22 cellular contexts compared by ENCODE assay signal in the genomic region with DNA sequence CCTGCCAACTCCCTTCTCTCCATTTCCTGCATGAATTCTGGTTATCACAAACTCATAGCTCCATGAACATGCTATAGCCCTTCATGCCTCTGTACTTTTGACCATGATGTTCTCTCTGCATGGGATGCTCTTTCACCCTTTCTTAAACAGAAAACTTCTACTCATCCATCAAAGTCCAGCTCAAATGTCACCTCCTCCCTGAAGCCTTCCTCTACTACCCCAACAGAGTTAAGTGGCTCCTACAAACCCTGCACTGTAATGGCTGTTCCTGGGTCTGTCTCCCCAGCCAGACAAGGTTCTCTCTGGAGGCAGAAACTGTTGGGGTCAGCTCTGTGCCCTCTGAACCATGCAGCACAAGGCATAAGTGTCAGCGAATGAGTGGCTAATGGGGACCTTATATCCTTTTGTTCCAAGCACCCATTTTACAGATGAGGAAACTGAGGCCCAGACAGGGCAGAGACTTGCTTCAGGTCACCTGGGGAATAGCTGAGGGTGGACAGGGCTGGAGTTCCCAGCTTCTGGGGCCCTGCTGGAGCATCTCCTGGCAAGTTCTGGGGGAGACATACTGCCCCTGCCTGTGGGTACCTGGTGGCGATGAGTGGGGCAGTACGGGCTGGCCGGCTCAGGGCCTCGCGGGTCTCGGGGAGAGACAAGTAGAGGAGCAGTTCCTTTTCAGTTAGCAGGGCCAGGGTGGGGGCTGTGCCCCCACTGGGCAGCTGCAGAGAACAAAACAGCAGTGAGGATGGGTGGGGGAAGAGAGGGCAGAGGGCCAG.
"Had no signal": no experiment of that assay in that cellular context is flagged by ENCODE, and none has a peak within 500 bp of the region (broad histone marks: within the 10 kb centered on the region; RNA-seq: fewer than 3 reads in every experiment).

No MANE protein-coding gene starts in this region.

- H3K4me1 ChIP-seq: breast epithelium, lower lobe of right lung, testis, upper lobe of left lung had no signal

- DNase-seq: activated CD4-positive, alpha-beta T cell treated with anti-CD3 and anti-CD28 coated beads, Interleukin-2, amount 10 ng/mL, durations not matched to agents 7 days and 5 days; activated CD8-positive, alpha-beta memory T cell treated with anti-CD3 and anti-CD28 coated beads, Interleukin-2, amount 50 U/mL, for 4 hours; activated effector memory CD4-positive, alpha-beta T cell treated with anti-CD3 and anti-CD28 coated beads, Interleukin-2, amount 50 U/mL, for 16 hours; activated T-cell treated with anti-CD3 and anti-CD28 coated beads, Interleukin-2, amount 50 U/mL, for 4 hours; dermis blood vessel endothelial cell; effector memory CD8-positive, alpha-beta T cell; esophagus squamous epithelium; left colon; lower lobe of right lung; psoas muscle; right cardiac atrium; stomach; T-helper 1 cell; T1000; testis had no signal

- H3K9me3 ChIP-seq: breast epithelium, esophagus squamous epithelium, lower lobe of right lung, psoas muscle, stomach, testis, upper lobe of left lung had no signal

- H3K4me3 Mint-ChIP-seq: activated CD4-positive, alpha-beta T cell treated with anti-CD3 and anti-CD28 coated beads, Interleukin-2, amount 10 ng/mL, durations not matched to agents 7 days and 5 days; activated naive CD4-positive, alpha-beta T cell treated with anti-CD3 and anti-CD28 coated beads, Interleukin-2, amount 50 U/mL, for 24 hours; activated T-cell treated with anti-CD3 and anti-CD28 coated beads, Interleukin-2, amount 50 U/mL, for 4 hours; effector memory CD8-positive, alpha-beta T cell had no signal

- H3K27ac ChIP-seq: breast epithelium, esophagus squamous epithelium, lower lobe of right lung, psoas muscle, skin epidermis, stomach, testis, upper lobe of left lung had no signal

- H3K27me3 Mint-ChIP-seq: activated CD4-positive, alpha-beta T cell treated with anti-CD3 and anti-CD28 coated beads, Interleukin-2, amount 10 ng/mL, durations not matched to agents 7 days and 5 days; activated naive CD4-positive, alpha-beta T cell treated with anti-CD3 and anti-CD28 coated beads, Interleukin-2, amount 50 U/mL, for 24 hours; effector memory CD8-positive, alpha-beta T cell had no signal

- H3K36me3 ChIP-seq: breast epithelium had no signal

- FAIRE-seq: astrocyte, islet of Langerhans had no signal

- H3K27ac Mint-ChIP-seq: activated CD4-positive, alpha-beta T cell treated with anti-CD3 and anti-CD28 coated beads, Interleukin-2, amount 10 ng/mL, durations not matched to agents 7 days and 5 days; activated naive CD4-positive, alpha-beta T cell treated with anti-CD3 and anti-CD28 coated beads, Interleukin-2, amount 50 U/mL, for 24 hours had no signal

- H3K4me3 ChIP-seq: breast epithelium, esophagus squamous epithelium, lower lobe of right lung, psoas muscle, skin epidermis, stomach, testis, upper lobe of left lung had no signal

- ATAC-seq: activated CD4-positive, CD25-positive, alpha-beta regulatory T cell treated with anti-CD3 and anti-CD28 coated beads, Interleukin-2, amount 50 U/mL, for 24 hours; activated T-cell treated with anti-CD3 and anti-CD28 coated beads, Interleukin-2, amount 50 U/mL, for 4 hours; effector memory CD8-positive, alpha-beta T cell; left colon; lower lobe of right lung; psoas muscle; right cardiac atrium had no signal

- H3K4me1 Mint-ChIP-seq: activated naive CD4-positive, alpha-beta T cell treated with anti-CD3 and anti-CD28 coated beads, Interleukin-2, amount 50 U/mL, for 24 hours had no signal

- H3K9me3 Mint-ChIP-seq: activated CD4-positive, alpha-beta T cell treated with anti-CD3 and anti-CD28 coated beads, Interleukin-2, amount 10 ng/mL, durations not matched to agents 7 days and 5 days; activated naive CD4-positive, alpha-beta T cell treated with anti-CD3 and anti-CD28 coated beads, Interleukin-2, amount 50 U/mL, for 24 hours; activated T-cell treated with anti-CD3 and anti-CD28 coated beads, Interleukin-2, amount 50 U/mL, for 4 hours; effector memory CD8-positive, alpha-beta T cell had no signal

- H3K27me3 ChIP-seq: breast epithelium, esophagus squamous epithelium, stomach, testis, upper lobe of left lung had no signal
